1 cellular context compared by ENCODE assay signal in the genomic region with DNA sequence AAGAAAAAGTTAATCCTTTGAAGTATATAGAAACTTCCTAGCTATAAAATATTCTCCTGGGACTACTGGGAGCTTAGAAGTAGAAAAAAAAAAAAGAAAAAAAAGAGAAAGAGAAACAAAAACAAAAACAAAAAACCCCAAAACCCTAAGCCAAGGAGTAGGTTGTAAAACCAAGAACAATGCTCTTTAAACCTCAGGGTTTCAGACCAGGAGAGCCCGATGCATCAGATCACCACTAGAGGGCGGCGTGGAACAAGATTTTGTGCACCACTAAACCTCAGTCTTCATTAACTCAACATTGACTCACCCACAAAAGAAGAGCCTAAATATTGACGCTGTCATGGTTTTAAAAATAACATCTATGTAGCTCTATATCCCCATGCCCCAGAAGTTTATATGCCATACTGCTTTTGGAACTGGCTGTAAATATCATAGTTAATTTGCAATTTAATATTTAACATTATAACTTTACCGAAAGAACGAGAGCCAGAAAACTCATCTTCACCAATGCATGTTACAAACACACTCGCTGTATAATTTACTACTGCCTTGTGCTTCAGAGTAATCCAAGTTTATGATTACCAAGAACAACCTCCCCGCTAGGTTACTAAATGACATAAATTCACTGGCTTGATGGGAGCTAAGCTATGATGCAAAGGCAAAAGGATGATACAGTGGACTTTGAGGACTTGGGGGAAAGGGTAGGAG.
TF ChIP-seq lines count a peak whose summit lies in the region.

No MANE protein-coding gene starts in this region.

TF ChIP-seq in K562, 482 proteins besides CTCF, POLR2A, EP300 and RAD21 (continued from another document and continues in another):
- TF ChIP-seq, protein P1, sequence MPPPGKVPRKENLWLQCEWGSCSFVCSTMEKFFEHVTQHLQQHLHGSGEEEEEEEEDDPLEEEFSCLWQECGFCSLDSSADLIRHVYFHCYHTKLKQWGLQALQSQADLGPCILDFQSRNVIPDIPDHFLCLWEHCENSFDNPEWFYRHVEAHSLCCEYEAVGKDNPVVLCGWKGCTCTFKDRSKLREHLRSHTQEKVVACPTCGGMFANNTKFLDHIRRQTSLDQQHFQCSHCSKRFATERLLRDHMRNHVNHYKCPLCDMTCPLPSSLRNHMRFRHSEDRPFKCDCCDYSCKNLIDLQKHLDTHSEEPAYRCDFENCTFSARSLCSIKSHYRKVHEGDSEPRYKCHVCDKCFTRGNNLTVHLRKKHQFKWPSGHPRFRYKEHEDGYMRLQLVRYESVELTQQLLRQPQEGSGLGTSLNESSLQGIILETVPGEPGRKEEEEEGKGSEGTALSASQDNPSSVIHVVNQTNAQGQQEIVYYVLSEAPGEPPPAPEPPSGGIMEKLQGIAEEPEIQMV (tag; conservative IDR thresholded peaks at IDR 0.05; ENCODE audit: low read depth), result no peak
- TF ChIP-seq ELF4 (CRISPR knock-in tag; IDR thresholded peaks at IDR 0.05), result peak; percentile 49; the same call in 1 of the 2 replicates
- peak; percentile 98 for TF ChIP-seq HLTF (IDR thresholded peaks at IDR 0.05)
- TF ChIP-seq PTTG1 (tag; IDR thresholded peaks at IDR 0.05; ENCODE audit: low read depth), result no peak
- TF ChIP-seq, protein P2, sequence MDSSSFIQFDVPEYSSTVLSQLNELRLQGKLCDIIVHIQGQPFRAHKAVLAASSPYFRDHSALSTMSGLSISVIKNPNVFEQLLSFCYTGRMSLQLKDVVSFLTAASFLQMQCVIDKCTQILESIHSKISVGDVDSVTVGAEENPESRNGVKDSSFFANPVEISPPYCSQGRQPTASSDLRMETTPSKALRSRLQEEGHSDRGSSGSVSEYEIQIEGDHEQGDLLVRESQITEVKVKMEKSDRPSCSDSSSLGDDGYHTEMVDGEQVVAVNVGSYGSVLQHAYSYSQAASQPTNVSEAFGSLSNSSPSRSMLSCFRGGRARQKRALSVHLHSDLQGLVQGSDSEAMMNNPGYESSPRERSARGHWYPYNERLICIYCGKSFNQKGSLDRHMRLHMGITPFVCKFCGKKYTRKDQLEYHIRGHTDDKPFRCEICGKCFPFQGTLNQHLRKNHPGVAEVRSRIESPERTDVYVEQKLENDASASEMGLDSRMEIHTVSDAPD (CRISPR knock-in tag; IDR thresholded peaks at IDR 0.05), result no peak
- TF ChIP-seq, protein P3, sequence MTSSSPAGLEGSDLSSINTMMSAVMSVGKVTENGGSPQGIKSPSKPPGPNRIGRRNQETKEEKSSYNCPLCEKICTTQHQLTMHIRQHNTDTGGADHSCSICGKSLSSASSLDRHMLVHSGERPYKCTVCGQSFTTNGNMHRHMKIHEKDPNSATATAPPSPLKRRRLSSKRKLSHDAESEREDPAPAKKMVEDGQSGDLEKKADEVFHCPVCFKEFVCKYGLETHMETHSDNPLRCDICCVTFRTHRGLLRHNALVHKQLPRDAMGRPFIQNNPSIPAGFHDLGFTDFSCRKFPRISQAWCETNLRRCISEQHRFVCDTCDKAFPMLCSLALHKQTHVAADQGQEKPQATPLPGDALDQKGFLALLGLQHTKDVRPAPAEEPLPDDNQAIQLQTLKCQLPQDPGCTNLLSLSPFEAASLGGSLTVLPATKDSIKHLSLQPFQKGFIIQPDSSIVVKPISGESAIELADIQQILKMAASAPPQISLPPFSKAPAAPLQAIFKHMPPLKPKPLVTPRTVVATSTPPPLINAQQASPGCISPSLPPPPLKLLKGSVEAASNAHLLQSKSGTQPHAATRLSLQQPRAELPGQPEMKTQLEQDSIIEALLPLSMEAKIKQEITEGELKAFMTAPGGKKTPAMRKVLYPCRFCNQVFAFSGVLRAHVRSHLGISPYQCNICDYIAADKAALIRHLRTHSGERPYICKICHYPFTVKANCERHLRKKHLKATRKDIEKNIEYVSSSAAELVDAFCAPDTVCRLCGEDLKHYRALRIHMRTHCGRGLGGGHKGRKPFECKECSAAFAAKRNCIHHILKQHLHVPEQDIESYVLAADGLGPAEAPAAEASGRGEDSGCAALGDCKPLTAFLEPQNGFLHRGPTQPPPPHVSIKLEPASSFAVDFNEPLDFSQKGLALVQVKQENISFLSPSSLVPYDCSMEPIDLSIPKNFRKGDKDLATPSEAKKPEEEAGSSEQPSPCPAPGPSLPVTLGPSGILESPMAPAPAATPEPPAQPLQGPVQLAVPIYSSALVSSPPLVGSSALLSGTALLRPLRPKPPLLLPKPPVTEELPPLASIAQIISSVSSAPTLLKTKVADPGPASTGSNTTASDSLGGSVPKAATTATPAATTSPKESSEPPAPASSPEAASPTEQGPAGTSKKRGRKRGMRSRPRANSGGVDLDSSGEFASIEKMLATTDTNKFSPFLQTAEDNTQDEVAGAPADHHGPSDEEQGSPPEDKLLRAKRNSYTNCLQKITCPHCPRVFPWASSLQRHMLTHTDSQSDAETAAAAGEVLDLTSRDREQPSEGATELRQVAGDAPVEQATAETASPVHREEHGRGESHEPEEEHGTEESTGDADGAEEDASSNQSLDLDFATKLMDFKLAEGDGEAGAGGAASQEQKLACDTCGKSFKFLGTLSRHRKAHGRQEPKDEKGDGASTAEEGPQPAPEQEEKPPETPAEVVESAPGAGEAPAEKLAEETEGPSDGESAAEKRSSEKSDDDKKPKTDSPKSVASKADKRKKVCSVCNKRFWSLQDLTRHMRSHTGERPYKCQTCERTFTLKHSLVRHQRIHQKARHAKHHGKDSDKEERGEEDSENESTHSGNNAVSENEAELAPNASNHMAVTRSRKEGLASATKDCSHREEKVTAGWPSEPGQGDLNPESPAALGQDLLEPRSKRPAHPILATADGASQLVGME (CRISPR knock-in tag; IDR thresholded peaks at IDR 0.05), result no peak
- TF ChIP-seq NR2C2 (CRISPR knock-in tag; IDR thresholded peaks at IDR 0.05), result no peak
- no peak for TF ChIP-seq NR2C2 (tag; IDR thresholded peaks at IDR 0.05)
- no peak for TF ChIP-seq KLF13 (tag; IDR thresholded peaks at IDR 0.05; ENCODE audit: borderline replicate concordance, low read depth)
- TF ChIP-seq ZKSCAN1 (IDR thresholded peaks at IDR 0.05; ENCODE audit: low read depth, low read length), result no peak
- TF ChIP-seq ZNF263 (CRISPR knock-in tag; IDR thresholded peaks at IDR 0.05; ENCODE audit: borderline replicate concordance), result no peak
- no peak for TF ChIP-seq KLF10 (CRISPR knock-in tag; IDR thresholded peaks at IDR 0.05)
- TF ChIP-seq WHSC1 (IDR thresholded peaks at IDR 0.05; ENCODE audit: low read length), result no peak
- no peak for TF ChIP-seq KLF6 (CRISPR knock-in tag; IDR thresholded peaks at IDR 0.05; ENCODE audit: borderline replicate concordance)
- peak; percentile 35; the same call in 1 of the 2 replicates for TF ChIP-seq LEF1 (IDR thresholded peaks at IDR 0.05)
- no peak for TF ChIP-seq TCF7L2 (IDR thresholded peaks at IDR 0.05; ENCODE audit: low read depth, low read length)
- no peak for TF ChIP-seq CBFA2T2 (conservative IDR thresholded peaks at IDR 0.05)
- no peak for TF ChIP-seq MTF1 (CRISPR knock-in tag; IDR thresholded peaks at IDR 0.05; ENCODE audit: borderline replicate concordance)
- TF ChIP-seq MAFK (IDR thresholded peaks at IDR 0.05; ENCODE audit: low read length), result peak; percentile 19; the same call in 1 of the 2 replicates
- peak; percentile 65 for TF ChIP-seq SMARCA4 (IDR thresholded peaks at IDR 0.05)
- TF ChIP-seq RBBP5 (IDR thresholded peaks at IDR 0.05; ENCODE audit: borderline replicate concordance, insufficient read depth, low read length, poor library complexity, severe bottlenecking), result no peak
- TF ChIP-seq, protein P4, sequence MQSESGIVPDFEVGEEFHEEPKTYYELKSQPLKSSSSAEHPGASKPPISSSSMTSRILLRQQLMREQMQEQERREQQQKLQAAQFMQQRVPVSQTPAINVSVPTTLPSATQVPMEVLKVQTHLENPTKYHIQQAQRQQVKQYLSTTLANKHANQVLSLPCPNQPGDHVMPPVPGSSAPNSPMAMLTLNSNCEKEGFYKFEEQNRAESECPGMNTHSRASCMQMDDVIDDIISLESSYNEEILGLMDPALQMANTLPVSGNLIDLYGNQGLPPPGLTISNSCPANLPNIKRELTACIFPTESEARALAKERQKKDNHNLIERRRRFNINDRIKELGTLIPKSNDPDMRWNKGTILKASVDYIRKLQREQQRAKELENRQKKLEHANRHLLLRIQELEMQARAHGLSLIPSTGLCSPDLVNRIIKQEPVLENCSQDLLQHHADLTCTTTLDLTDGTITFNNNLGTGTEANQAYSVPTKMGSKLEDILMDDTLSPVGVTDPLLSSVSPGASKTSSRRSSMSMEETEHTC (IDR thresholded peaks at IDR 0.05), result no peak
- TF ChIP-seq, protein P5, sequence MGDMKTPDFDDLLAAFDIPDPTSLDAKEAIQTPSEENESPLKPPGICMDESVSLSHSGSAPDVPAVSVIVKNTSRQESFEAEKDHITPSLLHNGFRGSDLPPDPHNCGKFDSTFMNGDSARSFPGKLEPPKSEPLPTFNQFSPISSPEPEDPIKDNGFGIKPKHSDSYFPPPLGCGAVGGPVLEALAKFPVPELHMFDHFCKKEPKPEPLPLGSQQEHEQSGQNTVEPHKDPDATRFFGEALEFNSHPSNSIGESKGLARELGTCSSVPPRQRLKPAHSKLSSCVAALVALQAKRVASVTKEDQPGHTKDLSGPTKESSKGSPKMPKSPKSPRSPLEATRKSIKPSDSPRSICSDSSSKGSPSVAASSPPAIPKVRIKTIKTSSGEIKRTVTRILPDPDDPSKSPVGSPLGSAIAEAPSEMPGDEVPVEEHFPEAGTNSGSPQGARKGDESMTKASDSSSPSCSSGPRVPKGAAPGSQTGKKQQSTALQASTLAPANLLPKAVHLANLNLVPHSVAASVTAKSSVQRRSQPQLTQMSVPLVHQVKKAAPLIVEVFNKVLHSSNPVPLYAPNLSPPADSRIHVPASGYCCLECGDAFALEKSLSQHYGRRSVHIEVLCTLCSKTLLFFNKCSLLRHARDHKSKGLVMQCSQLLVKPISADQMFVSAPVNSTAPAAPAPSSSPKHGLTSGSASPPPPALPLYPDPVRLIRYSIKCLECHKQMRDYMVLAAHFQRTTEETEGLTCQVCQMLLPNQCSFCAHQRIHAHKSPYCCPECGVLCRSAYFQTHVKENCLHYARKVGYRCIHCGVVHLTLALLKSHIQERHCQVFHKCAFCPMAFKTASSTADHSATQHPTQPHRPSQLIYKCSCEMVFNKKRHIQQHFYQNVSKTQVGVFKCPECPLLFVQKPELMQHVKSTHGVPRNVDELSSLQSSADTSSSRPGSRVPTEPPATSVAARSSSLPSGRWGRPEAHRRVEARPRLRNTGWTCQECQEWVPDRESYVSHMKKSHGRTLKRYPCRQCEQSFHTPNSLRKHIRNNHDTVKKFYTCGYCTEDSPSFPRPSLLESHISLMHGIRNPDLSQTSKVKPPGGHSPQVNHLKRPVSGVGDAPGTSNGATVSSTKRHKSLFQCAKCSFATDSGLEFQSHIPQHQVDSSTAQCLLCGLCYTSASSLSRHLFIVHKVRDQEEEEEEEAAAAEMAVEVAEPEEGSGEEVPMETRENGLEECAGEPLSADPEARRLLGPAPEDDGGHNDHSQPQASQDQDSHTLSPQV (IDR thresholded peaks at IDR 0.05), result 0 out of 2 replicates have a peak, but pooled peaks have one; percentile 17
- TF ChIP-seq GTF2F1 (IDR thresholded peaks at IDR 0.05; ENCODE audit: low read depth, low read length), result no peak
- TF ChIP-seq THRAP3 (IDR thresholded peaks at IDR 0.05; ENCODE audit: borderline replicate concordance), result 0 out of 2 replicates have a peak, but pooled peaks have one; percentile 18
- TF ChIP-seq ZNF24 (IDR thresholded peaks at IDR 0.05), result peak; percentile 38; the same call in 1 of the 2 replicates
- no peak for TF ChIP-seq DNMT1 (IDR thresholded peaks at IDR 0.05)
- TF ChIP-seq TBL1XR1 (IDR thresholded peaks at IDR 0.05; ENCODE audit: low read length in 2 of 2), result 0 out of 4 replicates have a peak, but pooled peaks of 1 of the 2 experiments have one; percentile 18
- no peak for TF ChIP-seq CHD4 (IDR thresholded peaks at IDR 0.05; ENCODE audit: insufficient read depth, insufficient replicate concordance, low read depth, low read length, poor library complexity, severe bottlenecking)
- TF ChIP-seq, protein P6, sequence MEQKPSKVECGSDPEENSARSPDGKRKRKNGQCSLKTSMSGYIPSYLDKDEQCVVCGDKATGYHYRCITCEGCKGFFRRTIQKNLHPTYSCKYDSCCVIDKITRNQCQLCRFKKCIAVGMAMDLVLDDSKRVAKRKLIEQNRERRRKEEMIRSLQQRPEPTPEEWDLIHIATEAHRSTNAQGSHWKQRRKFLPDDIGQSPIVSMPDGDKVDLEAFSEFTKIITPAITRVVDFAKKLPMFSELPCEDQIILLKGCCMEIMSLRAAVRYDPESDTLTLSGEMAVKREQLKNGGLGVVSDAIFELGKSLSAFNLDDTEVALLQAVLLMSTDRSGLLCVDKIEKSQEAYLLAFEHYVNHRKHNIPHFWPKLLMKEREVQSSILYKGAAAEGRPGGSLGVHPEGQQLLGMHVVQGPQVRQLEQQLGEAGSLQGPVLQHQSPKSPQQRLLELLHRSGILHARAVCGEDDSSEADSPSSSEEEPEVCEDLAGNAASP (IDR thresholded peaks at IDR 0.05), result no peak
- TF ChIP-seq PURB (CRISPR knock-in tag; IDR thresholded peaks at IDR 0.05; ENCODE audit: low read depth), result no peak
- TF ChIP-seq, protein P7, sequence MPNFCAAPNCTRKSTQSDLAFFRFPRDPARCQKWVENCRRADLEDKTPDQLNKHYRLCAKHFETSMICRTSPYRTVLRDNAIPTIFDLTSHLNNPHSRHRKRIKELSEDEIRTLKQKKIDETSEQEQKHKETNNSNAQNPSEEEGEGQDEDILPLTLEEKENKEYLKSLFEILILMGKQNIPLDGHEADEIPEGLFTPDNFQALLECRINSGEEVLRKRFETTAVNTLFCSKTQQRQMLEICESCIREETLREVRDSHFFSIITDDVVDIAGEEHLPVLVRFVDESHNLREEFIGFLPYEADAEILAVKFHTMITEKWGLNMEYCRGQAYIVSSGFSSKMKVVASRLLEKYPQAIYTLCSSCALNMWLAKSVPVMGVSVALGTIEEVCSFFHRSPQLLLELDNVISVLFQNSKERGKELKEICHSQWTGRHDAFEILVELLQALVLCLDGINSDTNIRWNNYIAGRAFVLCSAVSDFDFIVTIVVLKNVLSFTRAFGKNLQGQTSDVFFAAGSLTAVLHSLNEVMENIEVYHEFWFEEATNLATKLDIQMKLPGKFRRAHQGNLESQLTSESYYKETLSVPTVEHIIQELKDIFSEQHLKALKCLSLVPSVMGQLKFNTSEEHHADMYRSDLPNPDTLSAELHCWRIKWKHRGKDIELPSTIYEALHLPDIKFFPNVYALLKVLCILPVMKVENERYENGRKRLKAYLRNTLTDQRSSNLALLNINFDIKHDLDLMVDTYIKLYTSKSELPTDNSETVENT (CRISPR knock-in tag; IDR thresholded peaks at IDR 0.05), result no peak
- no peak for TF ChIP-seq NR2F6 (CRISPR knock-in tag; IDR thresholded peaks at IDR 0.05)
- TF ChIP-seq ZFP30 (CRISPR knock-in tag; IDR thresholded peaks at IDR 0.05; ENCODE audit: borderline replicate concordance), result no peak
- TF ChIP-seq NFE2 (IDR thresholded peaks at IDR 0.05; ENCODE audit: low read depth), result no peak
- TF ChIP-seq L3MBTL2 (IDR thresholded peaks at IDR 0.05), result no peak
- TF ChIP-seq CHD2 (IDR thresholded peaks at IDR 0.05; ENCODE audit: low read depth, low read length), result no peak
- no peak for TF ChIP-seq KAT8 (IDR thresholded peaks at IDR 0.05; ENCODE audit: low read depth)
- no peak for TF ChIP-seq RBM34 (IDR thresholded peaks at IDR 0.05; ENCODE audit: borderline replicate concordance, insufficient read depth, low read length)
- TF ChIP-seq, protein P8, sequence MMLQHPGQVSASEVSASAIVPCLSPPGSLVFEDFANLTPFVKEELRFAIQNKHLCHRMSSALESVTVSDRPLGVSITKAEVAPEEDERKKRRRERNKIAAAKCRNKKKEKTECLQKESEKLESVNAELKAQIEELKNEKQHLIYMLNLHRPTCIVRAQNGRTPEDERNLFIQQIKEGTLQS (IDR thresholded peaks at IDR 0.05), result peak; percentile 22; the same call in 1 of the 2 replicates
- TF ChIP-seq, protein P8 (CRISPR knock-in tag; conservative IDR thresholded peaks at IDR 0.05), result no peak
- no peak for TF ChIP-seq ZNF79 (CRISPR knock-in tag; IDR thresholded peaks at IDR 0.05; ENCODE audit: low read depth)
